ENCODE assay signal across 15 cellular contexts in genomic region chr11:117019871-117020270, GRCh38.
DNase-seq lines count a peak whose midpoint lies in the region; ATAC-seq and TF ChIP-seq lines count a peak whose summit lies in the region.
"Had no signal": no experiment of that assay in that cellular context is flagged by ENCODE, and none has a peak within 500 bp of the region (broad histone marks: within the 10 kb centered on the region; RNA-seq: fewer than 3 reads in every experiment).

No MANE protein-coding gene starts in this region.

- ATAC-seq in activated CD8-positive, alpha-beta memory T cell treated with anti-CD3 and anti-CD28 coated beads, Interleukin-2, amount 10 ng/mL, durations not matched to agents 7 days and 5 days = no peak
- ATAC-seq in effector memory CD8-positive, alpha-beta T cell (replicated peaks) = no peak
- ATAC-seq in stimulated activated naive CD8-positive, alpha-beta T cell treated with anti-CD3 and anti-CD28 coated beads, Interleukin-15, Interleukin-2, amounts not matched to agents 100 U/mL and 50 U/mL, for 24 hours = peak; percentile 16
- ATAC-seq in GM23338 (no peak), GM19395 (IDR thresholded peaks at IDR 0.05; ENCODE audit: unreplicated experiment) (no peak), GM19328 (IDR thresholded peaks at IDR 0.05; ENCODE audit: unreplicated experiment) (no peak)

- no peaks in the 10 kb centered on the region for H3F3A ChIP-seq in GM23338 (replicated peaks; ENCODE audit: low read depth)

- TF ChIP-seq CTCF in KMS-11 (conservative IDR thresholded peaks at IDR 0.05; ENCODE audit: low read depth, low read length) (no peak), GM23338 (conservative IDR thresholded peaks at IDR 0.05; ENCODE audit: low read depth in 2 of 2) (no peak)

- H3K9ac ChIP-seq in KMS-11 = no peak overlapping the region
- H3K9ac ChIP-seq: parathyroid adenoma had no signal

- H3K27ac Mint-ChIP-seq in activated CD8-positive, alpha-beta memory T cell treated with anti-CD3 and anti-CD28 coated beads, Interleukin-2, amount 10 ng/mL, durations not matched to agents 7 days and 5 days = peak overlapping the region; percentile 3
- H3K27ac Mint-ChIP-seq in effector memory CD8-positive, alpha-beta T cell = peak overlapping the region; percentile 63 to 73
- no peak overlapping the region for H3K27ac Mint-ChIP-seq in GM23338

- CTCF ChIA-PET in activated CD8-positive, alpha-beta memory T cell treated with anti-CD3 and anti-CD28 coated beads, Interleukin-2, amount 10 ng/mL, durations not matched to agents 7 days and 5 days (lab: Charles Lee) = interaction anchor here (0.6 to 3.3 kb wide), 4 partner anchors 53 to 184 kb away, joined by 3 to 12 read pairs (median 3); no protein-coding TSS in a partner anchor

- no peak for DNase-seq in activated CD8-positive, alpha-beta memory T cell treated with anti-CD3 and anti-CD28 coated beads, Interleukin-2, amount 10 ng/mL, durations not matched to agents 7 days and 5 days
- DNase-seq in activated CD8-positive, alpha-beta memory T cell treated with anti-CD3 and anti-CD28 coated beads for 24 hours = no peak
- no peak for DNase-seq in effector memory CD8-positive, alpha-beta T cell
- no peak for DNase-seq in stimulated activated naive CD8-positive, alpha-beta T cell treated with anti-CD3 and anti-CD28 coated beads, Interleukin-15, Interleukin-2, amounts not matched to agents 100 U/mL and 50 U/mL, for 24 hours
- DNase-seq in GM23338 (ENCODE audit: low spot score) = no peak
- DNase-seq: amniotic stem cell, DMS 273 treated with DMSO at 0.1 percent for 48 hours, mesendoderm, NCI-H1048, NCI-H2227 treated with DMSO at 0.1 percent for 48 hours had no signal

- no peaks in the 10 kb centered on the region for H3K9me2 ChIP-seq in GM23338 (ENCODE audit: insufficient read depth)

- H3K9me3 Mint-ChIP-seq in activated CD8-positive, alpha-beta memory T cell treated with anti-CD3 and anti-CD28 coated beads, Interleukin-2, amount 10 ng/mL, durations not matched to agents 7 days and 5 days (ENCODE audit: low read depth) = peaks cover 3% of the 10 kb centered on the region
- no peaks in the 10 kb centered on the region for H3K9me3 Mint-ChIP-seq in effector memory CD8-positive, alpha-beta T cell
- no peaks in the 10 kb centered on the region for H3K9me3 Mint-ChIP-seq in GM23338
- H3K9me3 Mint-ChIP-seq: T-cell had no signal

- no peaks in the 10 kb centered on the region for H3K27me3 Mint-ChIP-seq in activated CD8-positive, alpha-beta memory T cell treated with anti-CD3 and anti-CD28 coated beads, Interleukin-2, amount 10 ng/mL, durations not matched to agents 7 days and 5 days
- H3K27me3 Mint-ChIP-seq in effector memory CD8-positive, alpha-beta T cell = no peaks in the 10 kb centered on the region
- no peaks in the 10 kb centered on the region for H3K27me3 Mint-ChIP-seq in GM23338 (ENCODE audit: insufficient read depth, low read depth, poor library complexity)
- H3K27me3 Mint-ChIP-seq: T-cell had no signal

- H3K4me1 Mint-ChIP-seq in activated CD8-positive, alpha-beta memory T cell treated with anti-CD3 and anti-CD28 coated beads, Interleukin-2, amount 10 ng/mL, durations not matched to agents 7 days and 5 days = peaks cover 59% of the 10 kb centered on the region
- H3K4me1 Mint-ChIP-seq in effector memory CD8-positive, alpha-beta T cell (ENCODE audit: low read depth in 2 of 2) = peaks cover 44 to 64% of the 10 kb centered on the region in 2 donors
- H3K4me1 Mint-ChIP-seq in GM23338 = peaks cover 5% of the 10 kb centered on the region; the same call in 2 of the 3 replicates

- H3K79me2 ChIP-seq in KMS-11 (ENCODE audit: insufficient read depth, low read depth) (peaks cover 28% of the 10 kb centered on the region; the same call in 1 of the 2 replicates), GM23338 (replicated peaks; ENCODE audit: insufficient read depth) (peaks cover 78% of the 10 kb centered on the region)

- no peaks in the 10 kb centered on the region for H3K36me3 ChIP-seq in KMS-11 (ENCODE audit: insufficient read depth)
- H3K36me3 ChIP-seq in GM23338 (ENCODE audit: insufficient read depth) = no peaks in the 10 kb centered on the region

- peak overlapping the region; percentile 39; the same call in 1 of the 2 replicates for H3K4me2 ChIP-seq in KMS-11
- no peak overlapping the region for H3K4me2 ChIP-seq in GM23338

- H3K4me1 ChIP-seq in KMS-11 (ENCODE audit: low read depth, poor library complexity, severe bottlenecking) (peaks cover 44% of the 10 kb centered on the region), GM23338 (ENCODE audit: insufficient read depth) (no peaks in the 10 kb centered on the region)

- H4K20me1 ChIP-seq in KMS-11 (ENCODE audit: insufficient read depth) (no peaks in the 10 kb centered on the region), GM23338 (replicated peaks; ENCODE audit: insufficient read depth) (peaks cover 18% of the 10 kb centered on the region)

- H3K36me3 Mint-ChIP-seq in activated CD8-positive, alpha-beta memory T cell treated with anti-CD3 and anti-CD28 coated beads, Interleukin-2, amount 10 ng/mL, durations not matched to agents 7 days and 5 days = peaks cover 5% of the 10 kb centered on the region
- H3K36me3 Mint-ChIP-seq in effector memory CD8-positive, alpha-beta T cell (ENCODE audit: insufficient read depth) = peaks cover 35% of the 10 kb centered on the region
- H3K36me3 Mint-ChIP-seq in GM23338 (ENCODE audit: low read depth) = no peaks in the 10 kb centered on the region

- no peak overlapping the region for H3K4me3 ChIP-seq in KMS-11 (IDR thresholded peaks at IDR 0.05; ENCODE audit: insufficient read depth, low read depth, low read length)
- H3K4me3 ChIP-seq in GM23338 = no peak overlapping the region

- peak overlapping the region; percentile 8 for H3K4me3 Mint-ChIP-seq in activated CD8-positive, alpha-beta memory T cell treated with anti-CD3 and anti-CD28 coated beads, Interleukin-2, amount 10 ng/mL, durations not matched to agents 7 days and 5 days
- peak overlapping the region; percentile 41 to 56 for H3K4me3 Mint-ChIP-seq in effector memory CD8-positive, alpha-beta T cell
- H3K4me3 Mint-ChIP-seq in GM23338 = no peak overlapping the region

- H3K27me3 ChIP-seq in KMS-11 (ENCODE audit: insufficient read depth, low read depth) (no peaks in the 10 kb centered on the region), GM23338 (ENCODE audit: insufficient read depth) (no peaks in the 10 kb centered on the region)

- H2AFZ ChIP-seq in KMS-11 (ENCODE audit: low read depth) (no peak overlapping the region), GM23338 (no peak overlapping the region)
- H2AFZ ChIP-seq: parathyroid adenoma had no signal

- no peak overlapping the region for H3K27ac ChIP-seq in KMS-11
- H3K27ac ChIP-seq in GM23338 (ENCODE audit: low read depth) = no peak overlapping the region
- H3K27ac ChIP-seq: parathyroid adenoma had no signal

TF ChIP-seq in GM23338, 12 proteins besides CTCF, POLR2A, EP300 and RAD21:
- TF ChIP-seq ZNF114 (CRISPR knock-in tag; IDR thresholded peaks at IDR 0.05) (no peak), JUNB (IDR thresholded peaks at IDR 0.05; ENCODE audit: unreplicated experiment) (no peak), NANOG (IDR thresholded peaks at IDR 0.05; ENCODE audit: borderline replicate concordance) (no peak), EZH2 (IDR thresholded peaks at IDR 0.05; ENCODE audit: low read depth, unreplicated experiment) (no peak)
